Comparison of ENCODE assay signal across 15 cellular contexts in the genomic region with DNA sequence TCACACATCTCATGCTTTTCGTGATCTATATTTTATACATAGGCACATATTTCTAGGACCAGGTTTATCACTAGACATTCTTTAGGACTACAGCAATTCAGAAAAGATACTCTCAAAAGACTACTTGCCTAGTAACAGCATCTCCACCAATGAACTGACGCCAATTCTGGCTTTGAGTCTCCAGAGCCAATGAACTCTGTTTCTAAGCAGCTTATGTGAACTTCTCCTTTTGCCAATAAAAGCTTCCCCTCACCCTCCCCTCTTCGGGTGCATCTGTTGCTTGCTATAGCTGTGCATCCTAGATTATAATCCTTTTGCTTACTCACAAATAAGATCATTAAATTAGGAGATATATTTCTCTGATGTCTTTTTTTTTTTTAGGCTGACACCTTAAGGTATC. TPM values are rescaled to one million over a fixed set of nuclear protein-coding genes. Genes with fewer than 3 reads are reported as not detected.
DNase-seq lines count a peak whose midpoint lies in the region; ATAC-seq, FAIRE-seq and TF ChIP-seq lines count a peak whose summit lies in the region.
"Had no signal": no experiment of that assay in that cellular context is flagged by ENCODE, and none has a peak within 500 bp of the region (broad histone marks: within the 10 kb centered on the region; RNA-seq: fewer than 3 reads in every experiment).

No MANE protein-coding gene starts in this region.

- no peaks in the 10 kb centered on the region for H3K27me3 ChIP-seq in astrocyte (ENCODE audit: insufficient read depth, low read length)
- H3K27me3 ChIP-seq: right atrium auricular region, testis had no signal

- H3K9me3 Mint-ChIP-seq in astrocyte (ENCODE audit: unreplicated experiment): peaks cover 5% of the 10 kb centered on the region

- TF ChIP-seq POLR2A in GM12891 (IDR thresholded peaks at IDR 0.05; ENCODE audit: low read depth, low read length): no peak

- no peak overlapping the region for H2AFZ ChIP-seq in astrocyte (ENCODE audit: low read depth, low read length)

- H3K79me2 ChIP-seq in astrocyte (ENCODE audit: insufficient read depth, low read length): no peaks in the 10 kb centered on the region

- no peak overlapping the region for H3K4me3 Mint-ChIP-seq in astrocyte (ENCODE audit: unreplicated experiment)

- peaks cover 25% of the 10 kb centered on the region for H3K4me1 Mint-ChIP-seq in astrocyte (ENCODE audit: low read depth, unreplicated experiment)

- H3K27ac ChIP-seq in astrocyte (ENCODE audit: low read depth, low read length): no peak overlapping the region
- H3K27ac ChIP-seq: right atrium auricular region, testis had no signal

- H3K27me3 Mint-ChIP-seq in astrocyte (ENCODE audit: low read depth, unreplicated experiment): no peaks in the 10 kb centered on the region

- H3K27ac Mint-ChIP-seq in astrocyte (ENCODE audit: unreplicated experiment): no peak overlapping the region

- no peaks in the 10 kb centered on the region for H3K36me3 ChIP-seq in astrocyte (ENCODE audit: insufficient read depth, low read length)
- H3K36me3 ChIP-seq: right atrium auricular region had no signal

- DNase-seq in astrocyte (ENCODE audit: low read depth) (peak; percentile 10), putamen (ENCODE audit: low spot score) (peak; percentile 56), GM12891 (ENCODE audit: insufficient read length, low spot score) (no peak), activated T-cell treated with anti-CD3 and anti-CD28 coated beads for 4 hours (no peak), cerebellar nuclear complex (lab: John Stamatoyannopoulos, UW) (no peak)
- no peak for DNase-seq in stimulated activated CD4-positive, alpha-beta T cell treated with anti-CD3 and anti-CD28 coated beads, Interleukin-4, amount 100 ng/mL, for 1 hour
- DNase-seq: activated T-cell treated with anti-CD3 and anti-CD28 coated beads, Interleukin-2, amount 50 U/mL, for 1 hour; KG1; mucosa of descending colon; NCI-H2227 treated with DMSO at 0.1 percent for 48 hours; SHP77 had no signal

- no peak overlapping the region for H3K4me3 ChIP-seq in astrocyte (ENCODE audit: insufficient read depth, low read depth, low read length)
- H3K4me3 ChIP-seq: mucosa of descending colon, right atrium auricular region had no signal

- H4K20me1 ChIP-seq in astrocyte (ENCODE audit: insufficient read depth, low read length): no peaks in the 10 kb centered on the region

- H3K36me3 Mint-ChIP-seq in astrocyte (ENCODE audit: low read depth, unreplicated experiment): no peaks in the 10 kb centered on the region

- TF ChIP-seq CTCF in astrocyte (IDR thresholded peaks at IDR 0.05; ENCODE audit: insufficient read depth, low read depth, low read length): no peak

- no peak overlapping the region for H3K9ac ChIP-seq in astrocyte (ENCODE audit: low read length)

- no peak overlapping the region for H3K4me2 ChIP-seq in astrocyte (ENCODE audit: low read length)

- FAIRE-seq in astrocyte (lab: Jason Lieb, UNC) (no peak), GM12891 (lab: Jason Lieb, UNC) (no peak)

- H3K9me3 ChIP-seq in astrocyte (ENCODE audit: insufficient read depth, low read depth, low read length): no peaks in the 10 kb centered on the region
- H3K9me3 ChIP-seq: mucosa of descending colon, right atrium auricular region, testis had no signal

- peaks cover 13% of the 10 kb centered on the region for H3K4me1 ChIP-seq in astrocyte (ENCODE audit: insufficient read depth, low read length)
- H3K4me1 ChIP-seq: right atrium auricular region, testis had no signal

- ATAC-seq in GM19328 (IDR thresholded peaks at IDR 0.05; ENCODE audit: unreplicated experiment) (peak; percentile 68), HG03565 (IDR thresholded peaks at IDR 0.05; ENCODE audit: unreplicated experiment) (peak; percentile 74)
- ATAC-seq: mucosa of descending colon had no signal

TF ChIP-seq in GM12891, 5 proteins besides CTCF, POLR2A, EP300 and RAD21:
- no peak for TF ChIP-seq TAF1 (IDR thresholded peaks at IDR 0.05; ENCODE audit: low read depth, low read length)
- TF ChIP-seq PAX5 (IDR thresholded peaks at IDR 0.05; ENCODE audit: insufficient read depth, low read length, severe bottlenecking): no peak
- no peak for TF ChIP-seq SPI1 (IDR thresholded peaks at IDR 0.05; ENCODE audit: low read depth, low read length)
- no peak for TF ChIP-seq POU2F2 (IDR thresholded peaks at IDR 0.05; ENCODE audit: low read depth, low read length)
- TF ChIP-seq POLR2AphosphoS5 (IDR thresholded peaks at IDR 0.05; ENCODE audit: low read depth, low read length): no peak
TF ChIP-seq in GM12891: peak in this region for 0.

RNA-seq across cellular contexts. Expression of a gene that starts 11.4 kb away (rescaled TPM):
- total RNA-seq in astrocyte: 0.19 TPM in 1 of 2 replicates, not detected in the other
- not detected for polyA plus RNA-seq in GM12891 (2012; ENCODE audit: low read depth, missing spikeins)
- total RNA-seq: right atrium auricular region had no signal

Comparison
In these comparisons a context has a peak if more than half of its experiments do, and no peak if none do; other contexts are left out.
1. DNase-seq: peak in astrocyte (single experiment) and putamen (single experiment); none in stimulated activated CD4-positive, alpha-beta T cell treated with anti-CD3 and anti-CD28 coated beads, Interleukin-4, amount 100 ng/mL, for 1 hour (single experiment), GM12891 (single experiment), activated T-cell treated with anti-CD3 and anti-CD28 coated beads for 4 hours (single experiment) and cerebellar nuclear complex (0 of 2).